In genomic region chr21:32624726-32625125, GRCh38 we compare ENCODE assay signal across 1 cellular context.
TF ChIP-seq lines count a peak whose summit lies in the region.

No MANE protein-coding gene starts in this region.

TF ChIP-seq in K562, 482 proteins besides CTCF, POLR2A, EP300 and RAD21 (continued from another document):
- TF ChIP-seq ARID3A (IDR thresholded peaks at IDR 0.05; ENCODE audit: borderline replicate concordance, low read depth, low read length), result no peak
- no peak for TF ChIP-seq BRD4 (IDR thresholded peaks at IDR 0.05)
- TF ChIP-seq KDM1A (IDR thresholded peaks at IDR 0.05), result peak; percentile 11 to 26; a peak in 1 of 4 replicates
- no peak for TF ChIP-seq ZNF740 (CRISPR knock-in tag; IDR thresholded peaks at IDR 0.05)
- no peak for TF ChIP-seq ZNF740 (tag; IDR thresholded peaks at IDR 0.05)
- TF ChIP-seq CBFA2T2 (conservative IDR thresholded peaks at IDR 0.05), result peak; percentile 25; the same call in 1 of the 2 replicates
- TF ChIP-seq ZEB2 (IDR thresholded peaks at IDR 0.05), result peak; percentile 57; the same call in 1 of the 2 replicates
- no peak for TF ChIP-seq CREB5 (CRISPR knock-in tag; IDR thresholded peaks at IDR 0.05)
- no peak for TF ChIP-seq ZNF280A (IDR thresholded peaks at IDR 0.05; ENCODE audit: low read depth, partially characterized antibody)
- peak; percentile 47; the same call in 1 of the 2 replicates for TF ChIP-seq ARID1B (IDR thresholded peaks at IDR 0.05)
- TF ChIP-seq ESRRA (IDR thresholded peaks at IDR 0.05; ENCODE audit: borderline replicate concordance, low read depth), result peak; percentile 83; the same call in 1 of the 2 replicates
- 0 out of 2 replicates have a peak, but pooled peaks have one; percentile 44 for TF ChIP-seq HDAC2 (IDR thresholded peaks at IDR 0.05)
- peak; percentile 4; the same call in 1 of the 2 replicates for TF ChIP-seq TOE1 (IDR thresholded peaks at IDR 0.05; ENCODE audit: borderline replicate concordance)
- TF ChIP-seq TOE1 (CRISPR knock-in tag; IDR thresholded peaks at IDR 0.05; ENCODE audit: borderline replicate concordance, low read depth), result no peak
- TF ChIP-seq BRCA1 (IDR thresholded peaks at IDR 0.05), result no peak
- TF ChIP-seq BRCA1 (CRISPR knock-in tag; IDR thresholded peaks at IDR 0.05), result no peak
- no peak for TF ChIP-seq ZNF780A (CRISPR knock-in tag; IDR thresholded peaks at IDR 0.05)
- no peak for TF ChIP-seq SAFB2 (IDR thresholded peaks at IDR 0.05; ENCODE audit: borderline replicate concordance, low read depth, low read length, severe bottlenecking)
- TF ChIP-seq FOSL1 (tag; conservative IDR thresholded peaks at IDR 0.05), result 0 out of 2 replicates have a peak, but pooled peaks have one; percentile 26
- TF ChIP-seq ZFP91 (CRISPR knock-in tag; IDR thresholded peaks at IDR 0.05), result no peak
- TF ChIP-seq CHCHD3 (CRISPR knock-in tag; IDR thresholded peaks at IDR 0.05), result 0 out of 2 replicates have a peak, but pooled peaks have one; percentile 18
- no peak for TF ChIP-seq NKRF (IDR thresholded peaks at IDR 0.05; ENCODE audit: borderline replicate concordance)
- TF ChIP-seq MYNN (IDR thresholded peaks at IDR 0.05), result no peak
- no peak for TF ChIP-seq MYNN (CRISPR knock-in tag; IDR thresholded peaks at IDR 0.05)
- 0 out of 2 replicates have a peak, but pooled peaks have one; percentile 8 for TF ChIP-seq JUND (IDR thresholded peaks at IDR 0.05; ENCODE audit: borderline replicate concordance, low read depth, low read length)
- no peak for TF ChIP-seq JUND (tag; IDR thresholded peaks at IDR 0.05; ENCODE audit: borderline replicate concordance, low read depth, low read length)
- TF ChIP-seq ETS2 (tag; IDR thresholded peaks at IDR 0.05; ENCODE audit: borderline replicate concordance, poor library complexity, severe bottlenecking), result no peak
- peak; percentile 98 for TF ChIP-seq MEIS2 (IDR thresholded peaks at IDR 0.05; ENCODE audit: partially characterized antibody)
- no peak for TF ChIP-seq MAX (CRISPR knock-in tag; IDR thresholded peaks at IDR 0.05)
- no peak for TF ChIP-seq E2F6 (IDR thresholded peaks at IDR 0.05; ENCODE audit: borderline replicate concordance in 1 of 2, extremely low read depth in 1 of 2, insufficient read depth in 1 of 2, insufficient read length in 1 of 2, low read depth in 1 of 2, low read length in 1 of 2, poor library complexity in 1 of 2, severe bottlenecking in 1 of 2)
- no peak for TF ChIP-seq JUN (IDR thresholded peaks at IDR 0.05; ENCODE audit: borderline replicate concordance, low read depth, low read length)
- TF ChIP-seq JUN (CRISPR knock-in tag; IDR thresholded peaks at IDR 0.05; ENCODE audit: borderline replicate concordance), result no peak
- no peak for TF ChIP-seq SRSF3 (IDR thresholded peaks at IDR 0.05; ENCODE audit: insufficient read depth, low read length)
- TF ChIP-seq PKNOX1 (IDR thresholded peaks at IDR 0.05), result peak; percentile 95
- TF ChIP-seq BACH1 (tag; IDR thresholded peaks at IDR 0.05), result 0 out of 2 replicates have a peak, but pooled peaks have one; percentile 21
- TF ChIP-seq XRCC4 (IDR thresholded peaks at IDR 0.05; ENCODE audit: extremely low read depth, insufficient read depth, insufficient read length), result no peak
- 0 out of 2 replicates have a peak, but pooled peaks have one; percentile 27 for TF ChIP-seq DPF2 (IDR thresholded peaks at IDR 0.05)
- TF ChIP-seq FOXJ2 (tag; IDR thresholded peaks at IDR 0.05), result no peak
- no peak for TF ChIP-seq DLX4 (CRISPR knock-in tag; IDR thresholded peaks at IDR 0.05)
